In genomic region chr3:150222646-150223045, GRCh38 we compare ENCODE assay signal across 1 cellular context.
TF ChIP-seq lines count a peak whose summit lies in the region.

No MANE protein-coding gene starts in this region.

TF ChIP-seq in K562, 482 proteins besides CTCF, POLR2A, EP300 and RAD21 (continued from another document):
- TF ChIP-seq, protein P1, sequence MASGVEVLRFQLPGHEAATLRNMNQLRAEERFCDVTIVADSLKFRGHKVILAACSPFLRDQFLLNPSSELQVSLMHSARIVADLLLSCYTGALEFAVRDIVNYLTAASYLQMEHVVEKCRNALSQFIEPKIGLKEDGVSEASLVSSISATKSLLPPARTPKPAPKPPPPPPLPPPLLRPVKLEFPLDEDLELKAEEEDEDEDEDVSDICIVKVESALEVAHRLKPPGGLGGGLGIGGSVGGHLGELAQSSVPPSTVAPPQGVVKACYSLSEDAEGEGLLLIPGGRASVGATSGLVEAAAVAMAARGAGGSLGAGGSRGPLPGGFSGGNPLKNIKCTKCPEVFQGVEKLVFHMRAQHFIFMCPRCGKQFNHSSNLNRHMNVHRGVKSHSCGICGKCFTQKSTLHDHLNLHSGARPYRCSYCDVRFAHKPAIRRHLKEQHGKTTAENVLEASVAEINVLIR (CRISPR knock-in tag; IDR thresholded peaks at IDR 0.05), result no peak
- TF ChIP-seq ATF1 (CRISPR knock-in tag; IDR thresholded peaks at IDR 0.05), result no peak
- no peak for TF ChIP-seq ATF1 (tag; IDR thresholded peaks at IDR 0.05)
- TF ChIP-seq, protein P2, sequence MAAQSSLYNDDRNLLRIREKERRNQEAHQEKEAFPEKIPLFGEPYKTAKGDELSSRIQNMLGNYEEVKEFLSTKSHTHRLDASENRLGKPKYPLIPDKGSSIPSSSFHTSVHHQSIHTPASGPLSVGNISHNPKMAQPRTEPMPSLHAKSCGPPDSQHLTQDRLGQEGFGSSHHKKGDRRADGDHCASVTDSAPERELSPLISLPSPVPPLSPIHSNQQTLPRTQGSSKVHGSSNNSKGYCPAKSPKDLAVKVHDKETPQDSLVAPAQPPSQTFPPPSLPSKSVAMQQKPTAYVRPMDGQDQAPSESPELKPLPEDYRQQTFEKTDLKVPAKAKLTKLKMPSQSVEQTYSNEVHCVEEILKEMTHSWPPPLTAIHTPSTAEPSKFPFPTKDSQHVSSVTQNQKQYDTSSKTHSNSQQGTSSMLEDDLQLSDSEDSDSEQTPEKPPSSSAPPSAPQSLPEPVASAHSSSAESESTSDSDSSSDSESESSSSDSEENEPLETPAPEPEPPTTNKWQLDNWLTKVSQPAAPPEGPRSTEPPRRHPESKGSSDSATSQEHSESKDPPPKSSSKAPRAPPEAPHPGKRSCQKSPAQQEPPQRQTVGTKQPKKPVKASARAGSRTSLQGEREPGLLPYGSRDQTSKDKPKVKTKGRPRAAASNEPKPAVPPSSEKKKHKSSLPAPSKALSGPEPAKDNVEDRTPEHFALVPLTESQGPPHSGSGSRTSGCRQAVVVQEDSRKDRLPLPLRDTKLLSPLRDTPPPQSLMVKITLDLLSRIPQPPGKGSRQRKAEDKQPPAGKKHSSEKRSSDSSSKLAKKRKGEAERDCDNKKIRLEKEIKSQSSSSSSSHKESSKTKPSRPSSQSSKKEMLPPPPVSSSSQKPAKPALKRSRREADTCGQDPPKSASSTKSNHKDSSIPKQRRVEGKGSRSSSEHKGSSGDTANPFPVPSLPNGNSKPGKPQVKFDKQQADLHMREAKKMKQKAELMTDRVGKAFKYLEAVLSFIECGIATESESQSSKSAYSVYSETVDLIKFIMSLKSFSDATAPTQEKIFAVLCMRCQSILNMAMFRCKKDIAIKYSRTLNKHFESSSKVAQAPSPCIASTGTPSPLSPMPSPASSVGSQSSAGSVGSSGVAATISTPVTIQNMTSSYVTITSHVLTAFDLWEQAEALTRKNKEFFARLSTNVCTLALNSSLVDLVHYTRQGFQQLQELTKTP (IDR thresholded peaks at IDR 0.05; ENCODE audit: low read depth in 1 of 2, partially characterized antibody in 2 of 2), result no peak
- TF ChIP-seq PCBP2 (IDR thresholded peaks at IDR 0.05; ENCODE audit: low read depth, low read length, poor library complexity, severe bottlenecking), result no peak
- no peak for TF ChIP-seq ETV5 (CRISPR knock-in tag; IDR thresholded peaks at IDR 0.05; ENCODE audit: low read depth)
- TF ChIP-seq KLF6 (CRISPR knock-in tag; IDR thresholded peaks at IDR 0.05; ENCODE audit: borderline replicate concordance), result no peak
- no peak for TF ChIP-seq HDAC2 (IDR thresholded peaks at IDR 0.05)
- TF ChIP-seq KLF10 (CRISPR knock-in tag; IDR thresholded peaks at IDR 0.05), result no peak
- no peak for TF ChIP-seq CTCFL (IDR thresholded peaks at IDR 0.05; ENCODE audit: borderline replicate concordance, insufficient read depth, low read depth, low read length, poor library complexity, severe bottlenecking)
